In genomic region chr20:62219101-62219991, GRCh38 we compare ENCODE assay signal across 8 cellular contexts. TPM values are rescaled to one million over a fixed set of nuclear protein-coding genes. Genes with fewer than 3 reads are reported as not detected.
DNase-seq lines count a peak whose midpoint lies in the region; ATAC-seq, FAIRE-seq and TF ChIP-seq lines count a peak whose summit lies in the region.
"Had no signal": no experiment of that assay in that cellular context is flagged by ENCODE, and none has a peak within 500 bp of the region (broad histone marks: within the 10 kb centered on the region; RNA-seq: fewer than 3 reads in every experiment).

No MANE protein-coding gene starts in this region.

- peaks cover 6 to 7% (median 6%) of the 10 kb centered on the region in 3 donors for H3K4me1 ChIP-seq in pancreas
- no peaks in the 10 kb centered on the region for H3K4me1 ChIP-seq in PC-3 (ENCODE audit: insufficient read depth, low read length)

- no peaks in the 10 kb centered on the region for H3K36me3 ChIP-seq in pancreas
- no peaks in the 10 kb centered on the region for H3K36me3 ChIP-seq in PC-3 (ENCODE audit: low read depth, low read length)

- H3K36me3 Mint-ChIP-seq in chondrocyte (ENCODE audit: low read depth), result no peaks in the 10 kb centered on the region

- H3K79me2 ChIP-seq in PC-3 (ENCODE audit: low read length), result no peaks in the 10 kb centered on the region

- H3K9me3 Mint-ChIP-seq in chondrocyte (ENCODE audit: low read depth), result no peaks in the 10 kb centered on the region

- H3K27me3 ChIP-seq in pancreas (peaks cover 0 to 8% (median 0%) of the 10 kb centered on the region in 4 donors), PC-3 (ENCODE audit: low read length) (peaks cover 34% of the 10 kb centered on the region)

- H3K9me3 ChIP-seq in pancreas (no peaks in the 10 kb centered on the region), PC-3 (ENCODE audit: low read length) (no peaks in the 10 kb centered on the region)

- H4K20me1 ChIP-seq in PC-3 (ENCODE audit: low read length), result no peaks in the 10 kb centered on the region

- peaks cover 7% of the 10 kb centered on the region for H3K4me1 Mint-ChIP-seq in chondrocyte (ENCODE audit: low read depth)

- peak overlapping the region in 3 of 4 donors; percentile 23 to 33 (median 32) for H3K4me3 ChIP-seq in pancreas
- no peak overlapping the region for H3K4me3 ChIP-seq in PC-3 (ENCODE audit: low read length)

- intact Hi-C loops in pancreas (cut with DNase I), result no loop called here
- intact Hi-C loops in PC-3 (cut with micrococcal nuclease), result no loop called here

- no peak for FAIRE-seq in pancreas (lab: Jason Lieb, UNC)

- DNase-seq in DMS53 treated with DMSO at 0.1 percent for 48 hours (lab: John Stamatoyannopoulos, UW; ENCODE audit: unreplicated experiment) (peak; percentile 16), NCI-H1417 treated with DMSO at 0.1 percent for 48 hours (lab: John Stamatoyannopoulos, UW) (peak; percentile 51), chondrocyte (ENCODE audit: low spot score) (no peak), pancreas (peak in 2 of 6 donors; percentile 21 to 81), PC-3 (no peak), superior temporal gyrus (ENCODE audit: extremely low spot score) (no peak)
- DNase-seq: kidney glomerular epithelial cell had no signal

- CTCF ChIA-PET in PC-3 (lab: Charles Lee), result no interaction called here

- WGBS in pancreas, 2 donors, result 2% methylated on average over 63 to 84 of the region's 84 CpGs

- H3K9ac ChIP-seq in PC-3 (ENCODE audit: low read length), result no peak overlapping the region

- H3K27me3 Mint-ChIP-seq in chondrocyte (ENCODE audit: low read depth), result peaks cover 44% of the 10 kb centered on the region

- ATAC-seq in pancreas (peak in 3 of 4 donors; percentile 14 to 23 (median 16)), GM21786 (IDR thresholded peaks at IDR 0.05; ENCODE audit: unreplicated experiment) (no peak), PC-3 (no peak; the same call in 1 of the 2 replicates)

- POLR2A ChIA-PET in PC-3 (lab: Charles Lee; ENCODE audit: unreplicated experiment), result no interaction called here

- H3K27ac ChIP-seq in pancreas (no peak overlapping the region), PC-3 (ENCODE audit: low read length) (no peak overlapping the region)

- no peak for TF ChIP-seq CTCF in chondrocyte (IDR thresholded peaks at IDR 0.05)
- TF ChIP-seq CTCF in pancreas (IDR thresholded peaks at IDR 0.05), result no peak
- TF ChIP-seq CTCF in PC-3 (conservative IDR thresholded peaks at IDR 0.05; ENCODE audit: low read depth, low read length), result no peak

- H2AFZ ChIP-seq in PC-3 (ENCODE audit: low read length), result no peak overlapping the region

- H3K9me2 ChIP-seq in PC-3 (replicated peaks; ENCODE audit: low read length), result no peaks in the 10 kb centered on the region

- H3K4me3 Mint-ChIP-seq in chondrocyte (ENCODE audit: unreplicated experiment), result peak overlapping the region; percentile 19

- no peak overlapping the region for H3K27ac Mint-ChIP-seq in chondrocyte (ENCODE audit: unreplicated experiment)

- no peak overlapping the region for H3K4me2 ChIP-seq in PC-3 (ENCODE audit: low read length)

- no peaks in the 10 kb centered on the region for H3F3A ChIP-seq in PC-3 (ENCODE audit: low read length, unreplicated experiment)

- no TSS peak for BruUV-seq in PC-3 (replicated peaks; lab: Mats Ljungman, UMichigan)

RNA-seq across cellular contexts. Expression of gene HRH3, which starts 0.7 kb away (rescaled TPM):
- total RNA-seq in chondrocyte (not detected in 3 replicates), pancreas (under 1 TPM in 1 of 6 donors, not detected in 5; 0.08 TPM), PC-3 (2014; rRNA removed) (not detected in 2 replicates)
- polyA plus RNA-seq in pancreas, result under 1 TPM; 0.02 to 0.04 TPM

RNA-seq across cellular contexts. Expression of gene OSBPL2, which starts 19.0 kb away (rescaled TPM):
- total RNA-seq in chondrocyte (44.4 to 49.0 TPM (median 48.3 TPM) in 3 replicates), pancreas (10 to 100 TPM; 42.4 to 56.8 (median 49.2) TPM), PC-3 (2014; rRNA removed) (32.5 and 39.7 TPM in 2 replicates)
- 10 to 100 TPM; 33.3 to 34.6 TPM for polyA plus RNA-seq in pancreas

RNA-seq across cellular contexts. Expression of gene MTG2, which starts 36.5 kb away (rescaled TPM):
- total RNA-seq in chondrocyte (22.3 to 28.3 TPM (median 22.6 TPM) in 3 replicates), pancreas (10 to 100 TPM in 5 of 6 donors, 1 to 10 TPM in 1; 9.7 to 21.1 (median 13.1) TPM), PC-3 (2014; rRNA removed) (33.9 and 40.5 TPM in 2 replicates)
- polyA plus RNA-seq in pancreas, result 10 to 100 TPM; 36.2 to 55.3 TPM

Comparison
In these comparisons a context has a peak if more than half of its experiments do, and no peak if none do; other contexts are left out.
1. DNase-seq: peak in DMS53 treated with DMSO at 0.1 percent for 48 hours (single experiment) and NCI-H1417 treated with DMSO at 0.1 percent for 48 hours (single experiment); none in chondrocyte (single experiment), PC-3 (single experiment) and superior temporal gyrus (single experiment).
2. ATAC-seq: peak in pancreas (3 of 4); none in GM21786 (single experiment) and PC-3 (single experiment).